In the genomic region with DNA sequence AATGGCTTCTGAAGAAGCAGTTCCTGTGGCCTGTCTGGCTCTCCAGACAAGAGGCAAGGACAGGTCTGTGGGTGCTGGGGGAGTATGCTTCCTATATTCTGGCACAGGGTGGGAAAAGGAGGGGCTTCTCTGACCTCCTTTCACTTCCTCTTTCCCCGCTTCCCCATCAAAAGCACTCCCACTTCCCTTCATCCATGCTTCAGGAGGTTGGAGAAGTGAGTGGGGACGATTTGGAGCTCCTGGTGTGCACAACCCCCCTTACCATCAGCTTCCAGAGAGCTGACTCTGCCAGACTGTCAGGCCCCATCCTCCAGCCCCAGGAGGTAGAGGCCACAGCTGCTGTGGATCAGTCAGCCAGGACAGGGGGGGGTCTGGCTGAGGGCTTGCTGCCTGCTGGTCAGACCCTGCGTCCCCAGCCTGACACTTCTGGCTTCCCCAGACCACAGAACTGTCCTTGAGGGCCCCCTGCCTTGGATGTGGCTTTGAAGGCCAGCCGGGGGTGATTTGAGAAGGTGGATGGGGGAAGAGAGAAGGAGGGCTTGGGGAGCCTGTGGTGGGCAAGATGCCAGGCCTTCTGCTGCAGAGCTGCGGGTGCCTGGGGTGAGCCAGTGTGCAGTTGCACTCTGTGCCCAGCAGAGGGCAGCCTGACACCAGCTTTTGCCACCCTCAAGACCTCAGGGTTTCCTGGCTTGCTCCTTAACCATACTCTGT, we compare ENCODE assay signal across 8 cellular contexts. TPM values are rescaled to one million over a fixed set of nuclear protein-coding genes. Genes with fewer than 3 reads are reported as not detected.
DNase-seq lines count a peak whose midpoint lies in the region; ATAC-seq and TF ChIP-seq lines count a peak whose summit lies in the region.

No MANE protein-coding gene starts in this region.

- H3K4me1 ChIP-seq in body of pancreas: no peaks in the 10 kb centered on the region

- no peaks in the 10 kb centered on the region for H3K9me3 ChIP-seq in body of pancreas

- intact Hi-C loops in body of pancreas (cut with DNase I): loop anchor here (2.0 kb wide), 1 partner anchor 94 kb away; no protein-coding TSS in a partner anchor

- H3K4me3 ChIP-seq in body of pancreas (no peak overlapping the region), skeletal muscle cell (ENCODE audit: low read depth, low read length) (no peak overlapping the region)

- peak overlapping the region in 2 of 4 donors; percentile 27 to 51 for H3K27ac ChIP-seq in body of pancreas

- DNase-seq in AG08396 (ENCODE audit: low spot score) (peak; percentile 89), NCI-H2029 (lab: John Stamatoyannopoulos, UW) (peak; percentile 74), UCSD-AML1 (lab: John Stamatoyannopoulos, UW; ENCODE audit: unreplicated experiment) (peak; percentile 90), body of pancreas (peak; percentile 81 to 87 (median 84)), hypothalamus (lab: John Stamatoyannopoulos, UW) (peak in 50 of 51 donors; percentile 33 to 86 (median 72)), skeletal muscle cell (ENCODE audit: low read depth) (peak; percentile 87)

- peak in 1 of 3 donors; percentile 4 for TF ChIP-seq POLR2A in body of pancreas (IDR thresholded peaks at IDR 0.05)

- ATAC-seq in GM21825 (IDR thresholded peaks at IDR 0.05; ENCODE audit: unreplicated experiment): peak; percentile 50
- peak; percentile 84 for ATAC-seq in body of pancreas
- ATAC-seq in HG03045 (IDR thresholded peaks at IDR 0.05; ENCODE audit: unreplicated experiment): no peak

- peak; percentile 95 to 98 (median 97) for TF ChIP-seq CTCF in body of pancreas (IDR thresholded peaks at IDR 0.05)

- WGBS in body of pancreas, 2 donors: 35 to 69% methylated on average over 2 to 5 of the region's 5 CpGs

- no peaks in the 10 kb centered on the region for H3K27me3 ChIP-seq in body of pancreas

- peaks cover 0 to 21% of the 10 kb centered on the region in 2 donors for H3K36me3 ChIP-seq in body of pancreas (replicated peaks in 1 of 2; ENCODE audit: insufficient read depth in 1 of 2, low read depth in 2 of 2)

RNA-seq across cellular contexts. Expression of a gene that starts 21.5 kb away (rescaled TPM):
- 10 to 100 TPM in 1 of 2 donors, 1 to 10 TPM in 1; 8.6 to 20.0 TPM for total RNA-seq in body of pancreas

RNA-seq across cellular contexts. Expression of a gene that starts 41.3 kb away (rescaled TPM):
- total RNA-seq in body of pancreas: 100 to 1,000 TPM; 107 to 129 TPM
